In genomic region chr6:143657809-143658208, GRCh38 we compare ENCODE assay signal across 28 cellular contexts.
"Had no signal": no experiment of that assay in that cellular context is flagged by ENCODE, and none has a peak within 500 bp of the region (broad histone marks: within the 10 kb centered on the region; RNA-seq: fewer than 3 reads in every experiment).

No MANE protein-coding gene starts in this region.

- ATAC-seq: effector memory CD8-positive, alpha-beta T cell; esophagus mucosa; foreskin keratinocyte; gastrocnemius medialis; gastroesophageal sphincter; heart left ventricle; heart right ventricle had no signal

- H3K36me3 ChIP-seq: colonic mucosa, esophagus muscularis mucosa, esophagus squamous epithelium, gastrocnemius medialis, gastroesophageal sphincter, heart left ventricle, heart right ventricle had no signal

- H3K27me3 Mint-ChIP-seq: dendritic cell treated with granulocyte-macrophage colony-stimulating factor and Interleukin-4, amounts not matched to agents 40 ng/mL and 50 ng/mL, for 4 days; effector memory CD8-positive, alpha-beta T cell had no signal

- H3K27me3 ChIP-seq: colonic mucosa, dorsolateral prefrontal cortex, esophagus muscularis mucosa, esophagus squamous epithelium, foreskin keratinocyte, gastrocnemius medialis, gastroesophageal sphincter, heart left ventricle, heart right ventricle had no signal

- H3K27ac Mint-ChIP-seq: dendritic cell treated with granulocyte-macrophage colony-stimulating factor and Interleukin-4, amounts not matched to agents 40 ng/mL and 50 ng/mL, for 4 days; effector memory CD8-positive, alpha-beta T cell had no signal

- FAIRE-seq: colon, endometrium, endothelial cell of umbilical vein, frontal cortex had no signal

- H3K4me3 ChIP-seq: colonic mucosa, coronary artery, dorsolateral prefrontal cortex, esophagus muscularis mucosa, esophagus squamous epithelium, gastrocnemius medialis, gastroesophageal sphincter, heart left ventricle, heart right ventricle had no signal

- H3K4me3 Mint-ChIP-seq: dendritic cell treated with granulocyte-macrophage colony-stimulating factor and Interleukin-4, amounts not matched to agents 40 ng/mL and 50 ng/mL, for 4 days; effector memory CD8-positive, alpha-beta T cell had no signal

- H3K27ac ChIP-seq: colonic mucosa, coronary artery, dorsolateral prefrontal cortex, epithelial cell of prostate, esophagus muscularis mucosa, esophagus squamous epithelium, foreskin keratinocyte, gastrocnemius medialis, gastroesophageal sphincter, heart left ventricle, heart right ventricle had no signal

- DNase-seq: colonic mucosa; cortex of kidney; dermis blood vessel endothelial cell; dorsolateral prefrontal cortex; effector CD4-positive, alpha-beta T cell; effector CD8-positive, alpha-beta T cell; effector memory CD4-positive, alpha-beta T cell; effector memory CD8-positive, alpha-beta T cell; erythroblast; esophagus squamous epithelium; foreskin fibroblast; foreskin keratinocyte; foreskin melanocyte; gastrocnemius medialis; glutamatergic neuron; head of caudate nucleus; heart left ventricle; heart right ventricle had no signal

- H3K4me1 ChIP-seq: colonic mucosa, foreskin keratinocyte, gastrocnemius medialis had no signal

- H3K9me3 ChIP-seq: colonic mucosa, gastrocnemius medialis had no signal
